Comparison of ENCODE assay signal across 9 cellular contexts in genomic region chr10:72223743-72224101, GRCh38. TPM values are rescaled to one million over a fixed set of nuclear protein-coding genes. Genes with fewer than 3 reads are reported as not detected.
A peak's percentile ranks its signal among the peaks of the same experiment; 100 is the strongest.
DNase-seq lines count a peak whose midpoint lies in the region; ATAC-seq and TF ChIP-seq lines count a peak whose summit lies in the region.
"Had no signal": no experiment of that assay in that cellular context is flagged by ENCODE, and none has a peak within 500 bp of the region (broad histone marks: within the 10 kb centered on the region; RNA-seq: fewer than 3 reads in every experiment).

No MANE protein-coding gene starts in this region.

- DNase-seq in HT1080 (ENCODE audit: low read depth) (peak; percentile 53), activated B cell treated with CpG ODN at 0.5 μM for 24 hours (no peak), left ventricle myocardium inferior (no peak), retina (no peak), anterior cingulate cortex (lab: John Stamatoyannopoulos, UW) (no peak), AG08396 (ENCODE audit: low spot score) (no peak)
- no peak for DNase-seq in stimulated activated effector memory CD8-positive, alpha-beta T cell treated with anti-CD3 and anti-CD28 coated beads, Interleukin-12 subunit alpha, Interleukin-12 subunit beta, amount 100 ng/mL, for 72 hours (ENCODE audit: low spot score in 2 of 2)
- DNase-seq: NCI-H1436 had no signal

- peak overlapping the region; percentile 59 for H3K4me3 Mint-ChIP-seq in activated B cell treated with CpG ODN at 0.5 μM for 24 hours
- peak overlapping the region; percentile 25 for H3K4me3 Mint-ChIP-seq in stimulated activated effector memory CD8-positive, alpha-beta T cell treated with anti-CD3 and anti-CD28 coated beads, Interleukin-12 subunit alpha, Interleukin-12 subunit beta, amount 100 ng/mL, for 72 hours

- H3K27me3 ChIP-seq in left ventricle myocardium inferior (ENCODE audit: low read depth) = no peaks in the 10 kb centered on the region

- no peaks in the 10 kb centered on the region for H3K9me3 Mint-ChIP-seq in activated B cell treated with CpG ODN at 0.5 μM for 24 hours
- H3K9me3 Mint-ChIP-seq in stimulated activated effector memory CD8-positive, alpha-beta T cell treated with anti-CD3 and anti-CD28 coated beads, Interleukin-12 subunit alpha, Interleukin-12 subunit beta, amount 100 ng/mL, for 72 hours = no peaks in the 10 kb centered on the region

- peaks cover 48% of the 10 kb centered on the region for H3K36me3 Mint-ChIP-seq in activated B cell treated with CpG ODN at 0.5 μM for 24 hours (ENCODE audit: low read depth)
- H3K36me3 Mint-ChIP-seq in stimulated activated effector memory CD8-positive, alpha-beta T cell treated with anti-CD3 and anti-CD28 coated beads, Interleukin-12 subunit alpha, Interleukin-12 subunit beta, amount 100 ng/mL, for 72 hours = peaks cover 96% of the 10 kb centered on the region

- H3K4me3 ChIP-seq in left ventricle myocardium inferior = peak overlapping the region; percentile 44

- POLR2A ChIA-PET in activated B cell treated with CpG ODN at 0.5 μM for 24 hours (lab: Charles Lee) = interaction anchor here (0.5 to 8.4 kb wide), 17 partner anchors 8 to 113 kb away, joined by 3 to 79 read pairs (median 9); partner anchors contain the start of genes ANAPC16 and DDIT4

- TF ChIP-seq CTCF in activated B cell treated with CpG ODN at 0.5 μM for 24 hours (IDR thresholded peaks at IDR 0.05) (no peak), left ventricle myocardium inferior (IDR thresholded peaks at IDR 0.05; ENCODE audit: borderline replicate concordance) (no peak)

- H3K27ac ChIP-seq in left ventricle myocardium inferior (replicated peaks) = peak overlapping the region; percentile 74

- peaks cover 67% of the 10 kb centered on the region for H3K4me1 Mint-ChIP-seq in activated B cell treated with CpG ODN at 0.5 μM for 24 hours
- H3K4me1 Mint-ChIP-seq in stimulated activated effector memory CD8-positive, alpha-beta T cell treated with anti-CD3 and anti-CD28 coated beads, Interleukin-12 subunit alpha, Interleukin-12 subunit beta, amount 100 ng/mL, for 72 hours = peaks cover 39% of the 10 kb centered on the region

- peak; percentile 47 for ATAC-seq in activated B cell treated with CpG ODN at 0.5 μM for 24 hours (ENCODE audit: low read depth)
- peak; percentile 68 for ATAC-seq in stimulated activated effector memory CD8-positive, alpha-beta T cell treated with anti-CD3 and anti-CD28 coated beads, Interleukin-12 subunit alpha, Interleukin-12 subunit beta, amount 100 ng/mL, for 72 hours
- ATAC-seq in GM21786 (IDR thresholded peaks at IDR 0.05; ENCODE audit: unreplicated experiment) = no peak

- intact Hi-C loops in activated B cell treated with CpG ODN at 0.5 μM for 24 hours (cut with micrococcal nuclease) = loop anchor here (1.0 kb wide), 4 partner anchors 25 to 175 kb away; no protein-coding TSS in a partner anchor
- intact Hi-C loops in left ventricle myocardium inferior (cut with micrococcal nuclease) = no loop called here

- H3K36me3 ChIP-seq in left ventricle myocardium inferior = peaks cover 53% of the 10 kb centered on the region

- peaks cover 68% of the 10 kb centered on the region for H3K4me1 ChIP-seq in left ventricle myocardium inferior

- H3K27me3 Mint-ChIP-seq in activated B cell treated with CpG ODN at 0.5 μM for 24 hours = no peaks in the 10 kb centered on the region

- H3K27ac Mint-ChIP-seq in activated B cell treated with CpG ODN at 0.5 μM for 24 hours = peak overlapping the region; percentile 84
- peak overlapping the region; percentile 71 for H3K27ac Mint-ChIP-seq in stimulated activated effector memory CD8-positive, alpha-beta T cell treated with anti-CD3 and anti-CD28 coated beads, Interleukin-12 subunit alpha, Interleukin-12 subunit beta, amount 100 ng/mL, for 72 hours

- no peaks in the 10 kb centered on the region for H3K9me3 ChIP-seq in left ventricle myocardium inferior (replicated peaks)

- CTCF ChIA-PET in activated B cell treated with CpG ODN at 0.5 μM for 24 hours (lab: Charles Lee) = interaction anchor here (1.0 to 2.9 kb wide), 11 partner anchors 21 to 175 kb away, joined by 3 to 19 read pairs (median 6); partner anchors contain the start of gene DDIT4

RNA-seq across cellular contexts. Expression of gene ASCC1, which starts 7.6 kb away (rescaled TPM):
- total RNA-seq in HT1080 (2014; rRNA removed; shearing (Covaris generic)) = 17.4 and 24.3 TPM in 2 replicates
- 26.4 and 28.3 TPM in 2 replicates for polyA plus RNA-seq in HT1080 (2015; cell fraction: cytosol; rRNA removed)
- 35.2 and 46.8 TPM in 2 replicates for polyA plus RNA-seq in HT1080 (2015; cell fraction: nucleus; rRNA removed)
- total RNA-seq in activated B cell treated with CpG ODN at 0.5 μM for 24 hours (42.6 and 42.9 TPM in 2 replicates), left ventricle myocardium inferior (37.0 TPM)

RNA-seq across cellular contexts. Expression of gene ANAPC16, which starts 7.9 kb away (rescaled TPM):
- 37.2 and 44.2 TPM in 2 replicates for total RNA-seq in HT1080 (2014; rRNA removed; shearing (Covaris generic))
- 72.1 and 80.6 TPM in 2 replicates for polyA plus RNA-seq in HT1080 (2015; cell fraction: cytosol; rRNA removed)
- polyA plus RNA-seq in HT1080 (2015; cell fraction: nucleus; rRNA removed) = 19.6 and 26.2 TPM in 2 replicates
- total RNA-seq in activated B cell treated with CpG ODN at 0.5 μM for 24 hours (128 and 137 TPM in 2 replicates), left ventricle myocardium inferior (256 TPM)

RNA-seq across cellular contexts. Expression of gene DDIT4, which starts 50.0 kb away (rescaled TPM):
- total RNA-seq in HT1080 (2014; rRNA removed; shearing (Covaris generic)) = 13.0 and 16.1 TPM in 2 replicates
- 114 and 121 TPM in 2 replicates for polyA plus RNA-seq in HT1080 (2015; cell fraction: cytosol; rRNA removed)
- 143 and 155 TPM in 2 replicates for polyA plus RNA-seq in HT1080 (2015; cell fraction: nucleus; rRNA removed)
- total RNA-seq in activated B cell treated with CpG ODN at 0.5 μM for 24 hours (175 and 180 TPM in 2 replicates), left ventricle myocardium inferior (66.3 TPM)
